Comparison of ENCODE assay signal across 36 cellular contexts in genomic region chr11:131704682-131705081, GRCh38.
"Had no signal": no experiment of that assay in that cellular context is flagged by ENCODE, and none has a peak within 500 bp of the region (broad histone marks: within the 10 kb centered on the region; RNA-seq: fewer than 3 reads in every experiment).

No MANE protein-coding gene starts in this region.

- H3K4me3 ChIP-seq: MG63 had no signal

- DNase-seq: Karpas-422, Kasumi-1, MG63, MM.1S, MV-4-11, NCI-H1048, NCI-H1092, NCI-H1092 treated with DMSO at 0.1 percent for 48 hours, NCI-H1105, NCI-H1105 treated with DMSO at 0.1 percent for 48 hours, NCI-H1417, NCI-H1417 treated with DMSO at 0.1 percent for 48 hours, NCI-H1436, NCI-H1436 treated with DMSO at 0.1 percent for 48 hours, NCI-H146, NCI-H1694, NCI-H1694 treated with DMSO at 0.1 percent for 48 hours, NCI-H187, NCI-H187 treated with DMSO at 0.1 percent for 48 hours, NCI-H1930, NCI-H2029, NCI-H2029 treated with DMSO at 0.1 percent for 48 hours, NCI-H2081, NCI-H2081 treated with DMSO at 0.1 percent for 48 hours, NCI-H2107, NCI-H2171, NCI-H2171 treated with DMSO at 0.1 percent for 48 hours, NCI-H2227 treated with DMSO at 0.1 percent for 48 hours, NCI-H226, NCI-H345, NCI-H446, NCI-H446 treated with DMSO at 0.1 percent for 48 hours, NCI-H510A, NCI-H510A treated with DMSO at 0.1 percent for 48 hours, NCI-H524 had no signal

- H3K4me2 ChIP-seq: KMS-11 had no signal

- H3K27ac ChIP-seq: KMS-11 had no signal

- H3K9ac ChIP-seq: KMS-11 had no signal

- H3K36me3 ChIP-seq: MG63 had no signal
